In genomic region chr2:197813093-197813787, GRCh38 we compare ENCODE assay signal across 8 cellular contexts. TPM values are rescaled to one million over a fixed set of nuclear protein-coding genes. Genes with fewer than 3 reads are reported as not detected.
DNase-seq lines count a peak whose midpoint lies in the region; ATAC-seq and TF ChIP-seq lines count a peak whose summit lies in the region.

No MANE protein-coding gene starts in this region.

- H3K9ac ChIP-seq in colonic mucosa (ENCODE audit: low read depth in 2 of 2, low read length in 2 of 2), result no peak overlapping the region

- intact Hi-C loops in colonic mucosa (cut with DNase I), result no loop called here

- peak; percentile 51 for TF ChIP-seq CTCF in AG09319 (IDR thresholded peaks at IDR 0.05; ENCODE audit: low read depth, low read length)
- peak; percentile 76 for TF ChIP-seq CTCF in NB4 (IDR thresholded peaks at IDR 0.05; ENCODE audit: low read depth, low read length)
- peak; percentile 37 for TF ChIP-seq CTCF in colonic mucosa (IDR thresholded peaks at IDR 0.05)

- H3K27me3 ChIP-seq in colonic mucosa, result no peaks in the 10 kb centered on the region

- TF ChIP-seq POLR2A in NB4 (IDR thresholded peaks at IDR 0.05; ENCODE audit: extremely low read depth, insufficient read length), result no peak

- DNase-seq in AG09319 (ENCODE audit: extremely low read depth, low read depth) (no peak), NB4 (ENCODE audit: low read depth) (peak; percentile 65), colonic mucosa (no peak), non-pigmented ciliary epithelial cell (ENCODE audit: low read depth) (peak; percentile 17), nucleus accumbens (lab: John Stamatoyannopoulos, UW) (no peak), DMS153 treated with DMSO at 0.1 percent for 48 hours (lab: John Stamatoyannopoulos, UW; ENCODE audit: unreplicated experiment) (no peak)
- DNase-seq in effector CD4-positive, alpha-beta T cell, result no peak

- no peak overlapping the region for H3K27ac ChIP-seq in colonic mucosa

- ATAC-seq in GM18511 (IDR thresholded peaks at IDR 0.05; ENCODE audit: unreplicated experiment), result peak; percentile 60

- no peaks in the 10 kb centered on the region for H3K4me1 ChIP-seq in colonic mucosa

- no peaks in the 10 kb centered on the region for H3K9me3 ChIP-seq in colonic mucosa

- H3K36me3 ChIP-seq in colonic mucosa, result no peaks in the 10 kb centered on the region

- H3K4me3 ChIP-seq in NB4 (ENCODE audit: low read depth, low read length) (no peak overlapping the region), colonic mucosa (no peak overlapping the region)

RNA-seq across cellular contexts. Expression of gene PLCL1, which starts 8.8 kb away (rescaled TPM):
- 1 to 10 TPM in 1 of 2 donors, under 1 TPM in 1; 0.30 to 1.3 TPM for total RNA-seq in colonic mucosa

RNA-seq across cellular contexts. Expression of gene BOLL, which starts 28.1 kb away (rescaled TPM):
- total RNA-seq in colonic mucosa, result not detected

Comparison
In these comparisons a context has a peak if more than half of its experiments do, and no peak if none do; other contexts are left out.
1. DNase-seq: peak in NB4 (single experiment) and non-pigmented ciliary epithelial cell (single experiment); none in AG09319 (single experiment), colonic mucosa (single experiment), nucleus accumbens (0 of 56), DMS153 treated with DMSO at 0.1 percent for 48 hours (single experiment) and effector CD4-positive, alpha-beta T cell (single experiment).
2. Peak in every context shown above with its lines, with median percentiles within 50 percentile points of each other: CTCF ChIP-seq.